21 cellular contexts compared by ENCODE assay signal in the genomic region with DNA sequence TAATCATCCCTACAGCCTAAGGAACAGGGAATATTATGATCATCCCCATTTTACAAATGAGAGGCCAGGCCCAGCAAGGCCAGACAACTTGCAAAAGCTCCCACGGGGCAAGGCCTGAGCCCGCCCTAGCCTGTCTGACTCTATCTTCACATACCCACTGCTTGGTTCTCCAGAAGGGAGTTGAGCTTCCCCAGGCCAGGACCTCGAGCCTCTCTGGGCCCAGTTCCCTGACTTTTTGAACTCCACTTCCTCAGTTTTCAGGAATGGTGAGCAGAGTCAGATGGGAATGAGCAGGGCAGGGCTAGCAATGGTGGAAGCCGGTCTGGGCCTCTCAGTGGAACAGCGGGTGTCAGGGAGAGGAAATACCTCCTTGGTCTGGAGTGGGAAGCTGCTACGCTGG. TPM values are rescaled to one million over a fixed set of nuclear protein-coding genes. Genes with fewer than 3 reads are reported as not detected.
DNase-seq lines count a peak whose midpoint lies in the region; ATAC-seq, FAIRE-seq and TF ChIP-seq lines count a peak whose summit lies in the region.
"Had no signal": no experiment of that assay in that cellular context is flagged by ENCODE, and none has a peak within 500 bp of the region (broad histone marks: within the 10 kb centered on the region; RNA-seq: fewer than 3 reads in every experiment).

No MANE protein-coding gene starts in this region.

- no peak overlapping the region for H3K27ac ChIP-seq in liver (ENCODE audit: low read depth in 1 of 2, low read length in 2 of 2)
- H3K27ac ChIP-seq in HepG2 (ENCODE audit: extremely low read length, insufficient read depth, low read length): no peak overlapping the region
- no peak overlapping the region for H3K27ac ChIP-seq in neural progenitor cell
- no peak overlapping the region for H3K27ac ChIP-seq in vagina
- H3K27ac ChIP-seq: GM23248 had no signal

- no peaks in the 10 kb centered on the region for H3K9me3 ChIP-seq in liver (ENCODE audit: control insufficient read depth in 4 of 4, low read length in 3 of 4)
- no peaks in the 10 kb centered on the region for H3K9me3 ChIP-seq in HepG2 (ENCODE audit: low read length)
- H3K9me3 ChIP-seq in neural progenitor cell (ENCODE audit: low read depth): no peaks in the 10 kb centered on the region
- H3K9me3 ChIP-seq in vagina: no peaks in the 10 kb centered on the region
- H3K9me3 ChIP-seq: BE2C, HAP-1 had no signal

- no peaks in the 10 kb centered on the region for H3F3A ChIP-seq in neural progenitor cell (ENCODE audit: low read depth)

- H3K27me3 ChIP-seq in liver (ENCODE audit: control insufficient read depth in 4 of 4, insufficient read depth in 4 of 4, low read length in 3 of 4) (no peaks in the 10 kb centered on the region), HepG2 (ENCODE audit: control insufficient read depth in 1 of 2, insufficient read depth in 2 of 2, low read length in 2 of 2) (peaks cover 1 to 49% of the 10 kb centered on the region in 2 experiments; a peak in 4 of 5 replicates), neural progenitor cell (no peaks in the 10 kb centered on the region), vagina (no peaks in the 10 kb centered on the region)
- H3K27me3 ChIP-seq: BE2C had no signal

- no peaks in the 10 kb centered on the region for H3K36me3 Mint-ChIP-seq in neural progenitor cell
- no peaks in the 10 kb centered on the region for H3K36me3 Mint-ChIP-seq in mesothelial cell of epicardium
- H3K36me3 Mint-ChIP-seq: CD4-positive, CD25-positive, alpha-beta regulatory T cell; CD8-positive, alpha-beta memory T cell had no signal

- H3K4me2 ChIP-seq in HepG2 (ENCODE audit: low read depth, low read length) (no peak overlapping the region), neural progenitor cell (no peak overlapping the region)

- H3K9ac ChIP-seq in liver (ENCODE audit: low read depth in 1 of 2, low read length in 2 of 2): no peak overlapping the region
- no peak overlapping the region for H3K9ac ChIP-seq in HepG2 (ENCODE audit: insufficient read depth, low read depth, low read length)
- H3K9ac ChIP-seq in neural progenitor cell: no peak overlapping the region
- H3K9ac ChIP-seq: GM23248 had no signal

- TF ChIP-seq POLR2A in HepG2 (IDR thresholded peaks at IDR 0.05; ENCODE audit: insufficient read depth in 1 of 2, low read depth in 2 of 2, low read length in 2 of 2): no peak
- no peak for TF ChIP-seq POLR2A in vagina (IDR thresholded peaks at IDR 0.05)

- H3K9me3 Mint-ChIP-seq in neural progenitor cell: no peaks in the 10 kb centered on the region
- H3K9me3 Mint-ChIP-seq in mesothelial cell of epicardium: no peaks in the 10 kb centered on the region
- H3K9me3 Mint-ChIP-seq: CD4-positive, CD25-positive, alpha-beta regulatory T cell; CD8-positive, alpha-beta memory T cell had no signal

- H3K36me3 ChIP-seq in liver (ENCODE audit: control insufficient read depth in 4 of 4, insufficient read depth in 3 of 4, low read depth in 1 of 4, low read length in 3 of 4): no peaks in the 10 kb centered on the region
- no peaks in the 10 kb centered on the region for H3K36me3 ChIP-seq in HepG2 (replicated peaks in 1 of 2; ENCODE audit: control insufficient read depth in 1 of 2, insufficient read depth in 2 of 2, low read length in 2 of 2)
- no peaks in the 10 kb centered on the region for H3K36me3 ChIP-seq in neural progenitor cell
- H3K36me3 ChIP-seq in vagina: no peaks in the 10 kb centered on the region
- H3K36me3 ChIP-seq: BE2C, HAP-1 had no signal

- intact Hi-C loops in HepG2 (cut with micrococcal nuclease; ENCODE audit: unreplicated experiment): no loop called here
- intact Hi-C loops in left ventricle myocardium superior (cut with micrococcal nuclease): no loop called here
- intact Hi-C loops in vagina (cut with DNase I): no loop called here

- WGBS in liver: 81% methylated on average over 6 of the region's 6 CpGs
- WGBS in HepG2 (ENCODE audit: low lambda C conversion rate): 8% methylated on average over 5 of the region's 6 CpGs

- H3K27ac Mint-ChIP-seq in neural progenitor cell (peak overlapping the region; percentile 58), mesothelial cell of epicardium (no peak overlapping the region)
- H3K27ac Mint-ChIP-seq: CD4-positive, CD25-positive, alpha-beta regulatory T cell; CD8-positive, alpha-beta memory T cell had no signal

- TF ChIP-seq CTCF in liver (IDR thresholded peaks at IDR 0.05; ENCODE audit: low read depth, low read length, missing input control) (no peak), HepG2 (CRISPR knock-in tag; IDR thresholded peaks at IDR 0.05) (no peak), neural progenitor cell (IDR thresholded peaks at IDR 0.05) (no peak), vagina (IDR thresholded peaks at IDR 0.05) (no peak), mesothelial cell of epicardium (IDR thresholded peaks at IDR 0.05; ENCODE audit: unreplicated experiment) (no peak)

- H3K4me1 ChIP-seq in liver (ENCODE audit: control insufficient read depth in 4 of 4, insufficient read depth in 4 of 4, low read length in 3 of 4) (no peaks in the 10 kb centered on the region), HepG2 (ENCODE audit: insufficient read depth, low read length) (no peaks in the 10 kb centered on the region), neural progenitor cell (peaks cover 8% of the 10 kb centered on the region), vagina (no peaks in the 10 kb centered on the region)
- H3K4me1 ChIP-seq: BE2C, HAP-1 had no signal

- no TSS peak for BruUV-seq in HepG2 (replicated peaks; lab: Mats Ljungman, UMichigan)

- POLR2A ChIA-PET in HepG2 (lab: Yijun Ruan, JAX): no interaction called here

- H3K4me3 Mint-ChIP-seq in neural progenitor cell (peak overlapping the region; percentile 15), mesothelial cell of epicardium (no peak overlapping the region)
- H3K4me3 Mint-ChIP-seq: CD4-positive, CD25-positive, alpha-beta regulatory T cell; CD8-positive, alpha-beta memory T cell had no signal

- no peak for TF ChIP-seq EP300 in HepG2 (IDR thresholded peaks at IDR 0.05; ENCODE audit: low read depth in 2 of 2, low read length in 2 of 2)
- TF ChIP-seq EP300 in HepG2 (CRISPR knock-in tag; IDR thresholded peaks at IDR 0.05; ENCODE audit: borderline replicate concordance): no peak

- H3K79me2 ChIP-seq in HepG2 (ENCODE audit: insufficient read depth, low read length) (no peaks in the 10 kb centered on the region), neural progenitor cell (ENCODE audit: low read depth) (no peaks in the 10 kb centered on the region)

- in situ Hi-C loops in HepG2 (cut with HindIII; ENCODE audit: extremely low pct_ligation_motif_present, low pct_unique_long_range_greater_than_20kb): no loop called here

- no peaks in the 10 kb centered on the region for H4K20me1 ChIP-seq in HepG2 (ENCODE audit: insufficient read depth, low read length)
- no peaks in the 10 kb centered on the region for H4K20me1 ChIP-seq in neural progenitor cell (ENCODE audit: low read depth)

- H3K4me1 Mint-ChIP-seq in neural progenitor cell: peaks cover 39% of the 10 kb centered on the region
- H3K4me1 Mint-ChIP-seq in mesothelial cell of epicardium: no peaks in the 10 kb centered on the region
- H3K4me1 Mint-ChIP-seq: CD4-positive, CD25-positive, alpha-beta regulatory T cell; CD8-positive, alpha-beta memory T cell had no signal

- peaks cover 20% of the 10 kb centered on the region for H3K27me3 Mint-ChIP-seq in neural progenitor cell (ENCODE audit: insufficient read depth, low read depth)
- H3K27me3 Mint-ChIP-seq in mesothelial cell of epicardium (ENCODE audit: low read depth): peaks cover 2% of the 10 kb centered on the region

- no peak for FAIRE-seq in HepG2 (lab: Jason Lieb, UNC)
- FAIRE-seq: A204.1, G401.6, GM12892, GM18507 had no signal

- DNase-seq in HepG2 (ENCODE audit: low spot score) (no peak), left ventricle myocardium superior (no peak), neural progenitor cell (ENCODE audit: low spot score) (no peak), vagina (ENCODE audit: extremely low spot score in 2 of 2) (no peak), mesothelial cell of epicardium (ENCODE audit: low spot score in 2 of 2, unreplicated experiment in 2 of 2) (no peak), UCSD-AML1 (lab: John Stamatoyannopoulos, UW; ENCODE audit: unreplicated experiment) (no peak)
- DNase-seq: ACHN; BE2C; C1 segment of cervical spinal cord; CD4-positive, CD25-positive, alpha-beta regulatory T cell; CD8-positive, alpha-beta memory T cell; COR-L47 had no signal

- no peak for TF ChIP-seq RAD21 in liver (IDR thresholded peaks at IDR 0.05)
- TF ChIP-seq RAD21 in HepG2 (CRISPR knock-in tag; IDR thresholded peaks at IDR 0.05): no peak

- CTCF ChIA-PET in HepG2 (lab: Yijun Ruan, JAX; ENCODE audit: low intra/inter-chr PET ratio, low total read pairs): no interaction called here

- H3K4me3 ChIP-seq in liver (ENCODE audit: low read depth in 1 of 3, low read length in 3 of 3) (no peak overlapping the region), HepG2 (replicated peaks in 1 of 3; ENCODE audit: insufficient read depth in 1 of 3, low read depth in 2 of 3, low read length in 3 of 3) (no peak overlapping the region), neural progenitor cell (no peak overlapping the region), vagina (no peak overlapping the region)
- H3K4me3 ChIP-seq: GM23248, HAP-1 had no signal

- H2AFZ ChIP-seq in HepG2 (ENCODE audit: low read length) (no peak overlapping the region), neural progenitor cell (replicated peaks) (no peak overlapping the region)
- H2AFZ ChIP-seq: GM23248 had no signal

- ATAC-seq in HepG2: no peak
- ATAC-seq in left ventricle myocardium superior: peak; percentile 43

RNA-seq across cellular contexts. Expression of a gene that starts 39.3 kb away (rescaled TPM):
- total RNA-seq in liver (under 1 TPM; under 0.01 to 0.33 TPM), HepG2 (2016; rRNA removed; fragmentation: Illumina TruSeq; extraction: Trizol) (not detected in 2 replicates), left ventricle myocardium superior (not detected), neural progenitor cell (ENCODE audit: low replicate concordance) (0.11 and 0.12 TPM in 2 replicates), vagina (not detected), mesothelial cell of epicardium (0.05 TPM in 1 of 3 replicates, not detected in the others)
- polyA plus RNA-seq in liver (not detected), HepG2 (2011; rRNA removed) (not detected in 2 replicates)
- not detected in 2 replicates for total RNA-seq in HepG2 (2016; cell fraction: cytosol; rRNA removed; fragmentation: Illumina TruSeq; extraction: Trizol; ENCODE audit: low read depth)
- total RNA-seq in HepG2 (2016; cell fraction: insoluble cytoplasmic fraction; rRNA removed; fragmentation: Illumina TruSeq; extraction: Trizol): not detected in 2 replicates
- total RNA-seq in HepG2 (2016; cell fraction: membrane; rRNA removed; fragmentation: Illumina TruSeq; extraction: Trizol): not detected in 2 replicates
- not detected in 2 replicates for total RNA-seq in HepG2 (2016; cell fraction: nucleus; rRNA removed; fragmentation: Illumina TruSeq; extraction: Trizol)
- not detected in 2 replicates for polyA plus RNA-seq in HepG2 (2011; cell fraction: cytosol; rRNA removed)
- not detected in 2 replicates for polyA plus RNA-seq in HepG2 (2011; cell fraction: nucleus; rRNA removed)
- not detected in 2 replicates for polyA plus RNA-seq in HepG2 (2012)
- not detected in 2 replicates for polyA plus RNA-seq in HepG2 (2016; cell fraction: cytosol; fragmentation: Illumina TruSeq; extraction: Trizol; ENCODE audit: low read depth)
- polyA plus RNA-seq in HepG2 (2016; cell fraction: insoluble cytoplasmic fraction; fragmentation: Illumina TruSeq; extraction: Trizol; ENCODE audit: low read depth): not detected in 2 replicates
- polyA plus RNA-seq in HepG2 (2016; cell fraction: membrane; fragmentation: Illumina TruSeq; extraction: Trizol; ENCODE audit: low read depth): not detected in 2 replicates
- not detected in 2 replicates for polyA plus RNA-seq in HepG2 (2016; cell fraction: nucleus; fragmentation: Illumina TruSeq; extraction: Trizol; ENCODE audit: insufficient read depth, low read depth)
- polyA minus RNA-seq in HepG2 (2011; rRNA and poly(A)+ RNA removed; ENCODE audit: low replicate concordance): 0.02 TPM in 1 of 2 replicates, not detected in the other
- not detected in 2 replicates for polyA minus RNA-seq in HepG2 (2011; cell fraction: cytosol; rRNA and poly(A)+ RNA removed)
- polyA minus RNA-seq in HepG2 (2011; cell fraction: nucleus; rRNA and poly(A)+ RNA removed): not detected in 2 replicates
- total RNA-seq: CD4-positive, CD25-positive, alpha-beta regulatory T cell; CD8-positive, alpha-beta memory T cell; GM23248; H4; HT-29 had no signal
- polyA plus RNA-seq: CD4-positive, CD25-positive, alpha-beta regulatory T cell; CD8-positive, alpha-beta memory T cell; GM23248 had no signal

RNA-seq across cellular contexts. Expression of a gene that starts 49.4 kb away (rescaled TPM):
- total RNA-seq in liver (1 to 10 TPM; 1.6 to 1.9 TPM), HepG2 (2016; rRNA removed; fragmentation: Illumina TruSeq; extraction: Trizol) (0.13 and 0.20 TPM in 2 replicates), left ventricle myocardium superior (0.45 TPM), neural progenitor cell (ENCODE audit: low replicate concordance) (6.4 and 15.6 TPM in 2 replicates), vagina (4.7 TPM), mesothelial cell of epicardium (6.5 to 7.0 TPM (median 6.9 TPM) in 3 replicates)
- polyA plus RNA-seq in liver (under 1 TPM; 0.42 to 0.45 TPM), HepG2 (2011; rRNA removed) (0.17 and 0.22 TPM in 2 replicates)
- total RNA-seq in HepG2 (2016; cell fraction: cytosol; rRNA removed; fragmentation: Illumina TruSeq; extraction: Trizol; ENCODE audit: low read depth): 0.20 and 0.26 TPM in 2 replicates
- total RNA-seq in HepG2 (2016; cell fraction: insoluble cytoplasmic fraction; rRNA removed; fragmentation: Illumina TruSeq; extraction: Trizol): 0.18 and 0.24 TPM in 2 replicates
- total RNA-seq in HepG2 (2016; cell fraction: membrane; rRNA removed; fragmentation: Illumina TruSeq; extraction: Trizol): 0.28 and 0.31 TPM in 2 replicates
- 0.19 and 0.22 TPM in 2 replicates for total RNA-seq in HepG2 (2016; cell fraction: nucleus; rRNA removed; fragmentation: Illumina TruSeq; extraction: Trizol)
- polyA plus RNA-seq in HepG2 (2011; cell fraction: cytosol; rRNA removed): 0.17 and 0.25 TPM in 2 replicates
- 0.76 and 0.82 TPM in 2 replicates for polyA plus RNA-seq in HepG2 (2011; cell fraction: nucleus; rRNA removed)
- polyA plus RNA-seq in HepG2 (2012): 0.15 and 0.25 TPM in 2 replicates
- polyA plus RNA-seq in HepG2 (2016; cell fraction: cytosol; fragmentation: Illumina TruSeq; extraction: Trizol; ENCODE audit: low read depth): 0.27 and 0.36 TPM in 2 replicates
- polyA plus RNA-seq in HepG2 (2016; cell fraction: insoluble cytoplasmic fraction; fragmentation: Illumina TruSeq; extraction: Trizol; ENCODE audit: low read depth): 0.05 and 0.10 TPM in 2 replicates
- 0.26 and 0.30 TPM in 2 replicates for polyA plus RNA-seq in HepG2 (2016; cell fraction: membrane; fragmentation: Illumina TruSeq; extraction: Trizol; ENCODE audit: low read depth)
- polyA plus RNA-seq in HepG2 (2016; cell fraction: nucleus; fragmentation: Illumina TruSeq; extraction: Trizol; ENCODE audit: insufficient read depth, low read depth): 0.25 TPM in 2 replicates
- polyA minus RNA-seq in HepG2 (2011; rRNA and poly(A)+ RNA removed; ENCODE audit: low replicate concordance): 1.0 and 6.8 TPM in 2 replicates
- 0.30 and 0.44 TPM in 2 replicates for polyA minus RNA-seq in HepG2 (2011; cell fraction: cytosol; rRNA and poly(A)+ RNA removed)
- 0.37 and 0.52 TPM in 2 replicates for polyA minus RNA-seq in HepG2 (2011; cell fraction: nucleus; rRNA and poly(A)+ RNA removed)
- total RNA-seq: GM23248 had no signal

RNA-seq across cellular contexts. Expression of a gene that starts 54.1 kb away (rescaled TPM):
- total RNA-seq in liver: not detected
- not detected for polyA plus RNA-seq in liver
- not detected in 2 replicates for total RNA-seq in HepG2 (2016; rRNA removed; fragmentation: Illumina TruSeq; extraction: Trizol)
- not detected in 2 replicates for total RNA-seq in HepG2 (2016; cell fraction: cytosol; rRNA removed; fragmentation: Illumina TruSeq; extraction: Trizol; ENCODE audit: low read depth)
- total RNA-seq in HepG2 (2016; cell fraction: insoluble cytoplasmic fraction; rRNA removed; fragmentation: Illumina TruSeq; extraction: Trizol): not detected in 2 replicates
- total RNA-seq in HepG2 (2016; cell fraction: membrane; rRNA removed; fragmentation: Illumina TruSeq; extraction: Trizol): not detected in 2 replicates
- not detected in 2 replicates for total RNA-seq in HepG2 (2016; cell fraction: nucleus; rRNA removed; fragmentation: Illumina TruSeq; extraction: Trizol)
- polyA plus RNA-seq in HepG2 (2011; rRNA removed): not detected in 2 replicates
- not detected in 2 replicates for polyA plus RNA-seq in HepG2 (2011; cell fraction: cytosol; rRNA removed)
- 0.08 and 0.09 TPM in 2 replicates for polyA plus RNA-seq in HepG2 (2011; cell fraction: nucleus; rRNA removed)
- not detected in 2 replicates for polyA plus RNA-seq in HepG2 (2012)
- polyA plus RNA-seq in HepG2 (2016; cell fraction: cytosol; fragmentation: Illumina TruSeq; extraction: Trizol; ENCODE audit: low read depth): not detected in 2 replicates
- polyA plus RNA-seq in HepG2 (2016; cell fraction: insoluble cytoplasmic fraction; fragmentation: Illumina TruSeq; extraction: Trizol; ENCODE audit: low read depth): not detected in 2 replicates
- not detected in 2 replicates for polyA plus RNA-seq in HepG2 (2016; cell fraction: membrane; fragmentation: Illumina TruSeq; extraction: Trizol; ENCODE audit: low read depth)
- not detected in 2 replicates for polyA plus RNA-seq in HepG2 (2016; cell fraction: nucleus; fragmentation: Illumina TruSeq; extraction: Trizol; ENCODE audit: insufficient read depth, low read depth)
- polyA minus RNA-seq in HepG2 (2011; rRNA and poly(A)+ RNA removed; ENCODE audit: low replicate concordance): not detected in 2 replicates
- not detected in 2 replicates for polyA minus RNA-seq in HepG2 (2011; cell fraction: cytosol; rRNA and poly(A)+ RNA removed)
- not detected in 2 replicates for polyA minus RNA-seq in HepG2 (2011; cell fraction: nucleus; rRNA and poly(A)+ RNA removed)
- not detected for total RNA-seq in left ventricle myocardium superior
- total RNA-seq in neural progenitor cell (ENCODE audit: low replicate concordance): not detected in 2 replicates
- total RNA-seq in vagina: not detected
- not detected in 3 replicates for total RNA-seq in mesothelial cell of epicardium
- total RNA-seq: GM23248, H4, HT-29 had no signal
- polyA plus RNA-seq: CD8-positive, alpha-beta memory T cell; GM23248 had no signal
